Comparison of ENCODE assay signal across 11 cellular contexts in the genomic region with DNA sequence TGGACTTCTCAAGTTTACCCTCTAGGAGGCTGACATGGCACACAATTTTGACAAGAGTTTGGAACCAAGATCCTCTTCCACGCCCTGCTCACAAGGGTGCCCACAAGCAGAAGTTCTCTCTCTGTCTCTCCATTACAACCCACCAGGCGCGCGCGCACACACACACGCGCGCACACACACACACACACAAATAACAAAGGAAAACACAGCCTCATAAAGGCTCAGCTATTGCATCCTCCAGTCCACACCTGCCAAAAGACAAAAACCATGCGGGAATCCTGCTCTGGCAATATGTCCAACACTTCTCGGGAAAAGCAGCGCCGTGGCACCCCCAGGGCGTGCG. TPM values are rescaled to one million over a fixed set of nuclear protein-coding genes. Genes with fewer than 3 reads are reported as not detected.
DNase-seq lines count a peak whose midpoint lies in the region; ATAC-seq and TF ChIP-seq lines count a peak whose summit lies in the region.
"Had no signal": no experiment of that assay in that cellular context is flagged by ENCODE, and none has a peak within 500 bp of the region (broad histone marks: within the 10 kb centered on the region; RNA-seq: fewer than 3 reads in every experiment).

No MANE protein-coding gene starts in this region.

- H3K4me1 Mint-ChIP-seq in GM23338: peaks cover 11% of the 10 kb centered on the region
- H3K4me1 Mint-ChIP-seq in dendritic cell treated with granulocyte-macrophage colony-stimulating factor and Interleukin-4, amounts not matched to agents 40 ng/mL and 50 ng/mL, for 4 days (ENCODE audit: low read depth): peaks cover 6% of the 10 kb centered on the region
- H3K4me1 Mint-ChIP-seq in neural crest cell: peaks cover 7% of the 10 kb centered on the region
- H3K4me1 Mint-ChIP-seq: CD4-positive, CD25-positive, alpha-beta regulatory T cell; central memory CD8-positive, alpha-beta T cell had no signal

- H3K9me2 ChIP-seq in GM23338 (ENCODE audit: insufficient read depth): no peaks in the 10 kb centered on the region

- peaks cover 22% of the 10 kb centered on the region for H3K27me3 ChIP-seq in GM23338 (ENCODE audit: insufficient read depth)

- H3K27ac ChIP-seq in GM23338 (ENCODE audit: low read depth): no peak overlapping the region

- no peak overlapping the region for H3K27ac Mint-ChIP-seq in GM23338
- no peak overlapping the region for H3K27ac Mint-ChIP-seq in dendritic cell treated with granulocyte-macrophage colony-stimulating factor and Interleukin-4, amounts not matched to agents 40 ng/mL and 50 ng/mL, for 4 days
- H3K27ac Mint-ChIP-seq in neural crest cell (ENCODE audit: unreplicated experiment): no peak overlapping the region
- H3K27ac Mint-ChIP-seq: CD4-positive, CD25-positive, alpha-beta regulatory T cell had no signal

- intact Hi-C loops in dendritic cell treated with granulocyte-macrophage colony-stimulating factor and Interleukin-4, amounts not matched to agents 40 ng/mL and 50 ng/mL, for 4 days (cut with micrococcal nuclease): no loop called here
- intact Hi-C loops in cardiac septum (cut with DNase I): loop anchor here (10.0 kb wide), 1 partner anchor 57 kb away; no protein-coding TSS in a partner anchor

- peak overlapping the region; percentile 99 for H2AFZ ChIP-seq in GM23338

- H3K27me3 Mint-ChIP-seq in GM23338 (ENCODE audit: insufficient read depth, low read depth, poor library complexity) (peaks cover 11% of the 10 kb centered on the region), neural crest cell (ENCODE audit: low read depth) (peaks cover 49% of the 10 kb centered on the region)
- H3K27me3 Mint-ChIP-seq in dendritic cell treated with granulocyte-macrophage colony-stimulating factor and Interleukin-4, amounts not matched to agents 40 ng/mL and 50 ng/mL, for 4 days: peaks cover 53% of the 10 kb centered on the region

- H3K36me3 Mint-ChIP-seq in GM23338 (ENCODE audit: low read depth) (no peaks in the 10 kb centered on the region), neural crest cell (ENCODE audit: low read depth) (no peaks in the 10 kb centered on the region)
- no peaks in the 10 kb centered on the region for H3K36me3 Mint-ChIP-seq in dendritic cell treated with granulocyte-macrophage colony-stimulating factor and Interleukin-4, amounts not matched to agents 40 ng/mL and 50 ng/mL, for 4 days (ENCODE audit: low read depth)
- H3K36me3 Mint-ChIP-seq: CD4-positive, CD25-positive, alpha-beta regulatory T cell had no signal

- H4K20me1 ChIP-seq in GM23338 (replicated peaks; ENCODE audit: insufficient read depth): no peaks in the 10 kb centered on the region; the same call in 1 of the 2 replicates

- TF ChIP-seq CTCF in GM23338 (conservative IDR thresholded peaks at IDR 0.05; ENCODE audit: low read depth in 2 of 2) (no peak), neural crest cell (conservative IDR thresholded peaks at IDR 0.05) (no peak)

- no peak for ATAC-seq in GM23338

- DNase-seq in GM23338 (ENCODE audit: low spot score) (peak; percentile 6), NCI-H345 treated with DMSO at 0.1 percent for 48 hours (lab: John Stamatoyannopoulos, UW; ENCODE audit: unreplicated experiment) (peak; percentile 75), neural crest cell (ENCODE audit: low read depth, low spot score) (no peak), CD1c-positive myeloid dendritic cell (ENCODE audit: extremely low spot score) (no peak), NOMO-1 (lab: John Stamatoyannopoulos, UW; ENCODE audit: unreplicated experiment in 2 of 2) (no peak), cardiac septum (ENCODE audit: low spot score) (no peak)
- DNase-seq in activated effector memory CD4-positive, alpha-beta T cell treated with Interleukin-2 at 50 U/mL for 16 hours: no peak
- DNase-seq: CD4-positive, CD25-positive, alpha-beta regulatory T cell had no signal

- H3F3A ChIP-seq in GM23338 (replicated peaks; ENCODE audit: low read depth): no peaks in the 10 kb centered on the region; the same call in 1 of the 2 replicates

- H3K9me3 Mint-ChIP-seq in GM23338 (no peaks in the 10 kb centered on the region), neural crest cell (no peaks in the 10 kb centered on the region)
- peaks cover 15% of the 10 kb centered on the region for H3K9me3 Mint-ChIP-seq in dendritic cell treated with granulocyte-macrophage colony-stimulating factor and Interleukin-4, amounts not matched to agents 40 ng/mL and 50 ng/mL, for 4 days

- H3K36me3 ChIP-seq in GM23338 (ENCODE audit: insufficient read depth): no peaks in the 10 kb centered on the region

- H3K4me1 ChIP-seq in GM23338 (ENCODE audit: insufficient read depth): peaks cover 13% of the 10 kb centered on the region; the same call in 1 of the 2 replicates

- H3K4me3 ChIP-seq in GM23338: peak overlapping the region; percentile 80

- H3K79me2 ChIP-seq in GM23338 (replicated peaks; ENCODE audit: insufficient read depth): no peaks in the 10 kb centered on the region

- peak overlapping the region; percentile 96 for H3K4me2 ChIP-seq in GM23338

- peak overlapping the region; percentile 78 for H3K4me3 Mint-ChIP-seq in GM23338
- H3K4me3 Mint-ChIP-seq in dendritic cell treated with granulocyte-macrophage colony-stimulating factor and Interleukin-4, amounts not matched to agents 40 ng/mL and 50 ng/mL, for 4 days: peak overlapping the region; percentile 57
- peak overlapping the region; percentile 86 for H3K4me3 Mint-ChIP-seq in neural crest cell
- H3K4me3 Mint-ChIP-seq: CD4-positive, CD25-positive, alpha-beta regulatory T cell; central memory CD8-positive, alpha-beta T cell had no signal

TF ChIP-seq in GM23338, 12 proteins besides CTCF, POLR2A, EP300 and RAD21 (continues in another document):
- TF ChIP-seq STAT1 (IDR thresholded peaks at IDR 0.05; ENCODE audit: unreplicated experiment): no peak
- no peak for TF ChIP-seq CREB1 (CRISPR knock-in tag; IDR thresholded peaks at IDR 0.05; ENCODE audit: low read depth)
- TF ChIP-seq JUNB (IDR thresholded peaks at IDR 0.05; ENCODE audit: unreplicated experiment): no peak
- TF ChIP-seq NANOG (IDR thresholded peaks at IDR 0.05; ENCODE audit: borderline replicate concordance): no peak
- no peak for TF ChIP-seq ZNF114 (CRISPR knock-in tag; IDR thresholded peaks at IDR 0.05)
- TF ChIP-seq EZH2phosphoT487 (IDR thresholded peaks at IDR 0.05; ENCODE audit: unreplicated experiment): no peak
- no peak for TF ChIP-seq ZNF331 (CRISPR knock-in tag; IDR thresholded peaks at IDR 0.05; ENCODE audit: low read depth)
- no peak for TF ChIP-seq POLR2AphosphoS5 (IDR thresholded peaks at IDR 0.05; ENCODE audit: low read depth)
- TF ChIP-seq EZH2 (IDR thresholded peaks at IDR 0.05; ENCODE audit: low read depth, unreplicated experiment): no peak
- TF ChIP-seq, protein P1, sequence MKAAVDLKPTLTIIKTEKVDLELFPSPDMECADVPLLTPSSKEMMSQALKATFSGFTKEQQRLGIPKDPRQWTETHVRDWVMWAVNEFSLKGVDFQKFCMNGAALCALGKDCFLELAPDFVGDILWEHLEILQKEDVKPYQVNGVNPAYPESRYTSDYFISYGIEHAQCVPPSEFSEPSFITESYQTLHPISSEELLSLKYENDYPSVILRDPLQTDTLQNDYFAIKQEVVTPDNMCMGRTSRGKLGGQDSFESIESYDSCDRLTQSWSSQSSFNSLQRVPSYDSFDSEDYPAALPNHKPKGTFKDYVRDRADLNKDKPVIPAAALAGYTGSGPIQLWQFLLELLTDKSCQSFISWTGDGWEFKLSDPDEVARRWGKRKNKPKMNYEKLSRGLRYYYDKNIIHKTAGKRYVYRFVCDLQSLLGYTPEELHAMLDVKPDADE (IDR thresholded peaks at IDR 0.05): no peak
- TF ChIP-seq, protein P2, sequence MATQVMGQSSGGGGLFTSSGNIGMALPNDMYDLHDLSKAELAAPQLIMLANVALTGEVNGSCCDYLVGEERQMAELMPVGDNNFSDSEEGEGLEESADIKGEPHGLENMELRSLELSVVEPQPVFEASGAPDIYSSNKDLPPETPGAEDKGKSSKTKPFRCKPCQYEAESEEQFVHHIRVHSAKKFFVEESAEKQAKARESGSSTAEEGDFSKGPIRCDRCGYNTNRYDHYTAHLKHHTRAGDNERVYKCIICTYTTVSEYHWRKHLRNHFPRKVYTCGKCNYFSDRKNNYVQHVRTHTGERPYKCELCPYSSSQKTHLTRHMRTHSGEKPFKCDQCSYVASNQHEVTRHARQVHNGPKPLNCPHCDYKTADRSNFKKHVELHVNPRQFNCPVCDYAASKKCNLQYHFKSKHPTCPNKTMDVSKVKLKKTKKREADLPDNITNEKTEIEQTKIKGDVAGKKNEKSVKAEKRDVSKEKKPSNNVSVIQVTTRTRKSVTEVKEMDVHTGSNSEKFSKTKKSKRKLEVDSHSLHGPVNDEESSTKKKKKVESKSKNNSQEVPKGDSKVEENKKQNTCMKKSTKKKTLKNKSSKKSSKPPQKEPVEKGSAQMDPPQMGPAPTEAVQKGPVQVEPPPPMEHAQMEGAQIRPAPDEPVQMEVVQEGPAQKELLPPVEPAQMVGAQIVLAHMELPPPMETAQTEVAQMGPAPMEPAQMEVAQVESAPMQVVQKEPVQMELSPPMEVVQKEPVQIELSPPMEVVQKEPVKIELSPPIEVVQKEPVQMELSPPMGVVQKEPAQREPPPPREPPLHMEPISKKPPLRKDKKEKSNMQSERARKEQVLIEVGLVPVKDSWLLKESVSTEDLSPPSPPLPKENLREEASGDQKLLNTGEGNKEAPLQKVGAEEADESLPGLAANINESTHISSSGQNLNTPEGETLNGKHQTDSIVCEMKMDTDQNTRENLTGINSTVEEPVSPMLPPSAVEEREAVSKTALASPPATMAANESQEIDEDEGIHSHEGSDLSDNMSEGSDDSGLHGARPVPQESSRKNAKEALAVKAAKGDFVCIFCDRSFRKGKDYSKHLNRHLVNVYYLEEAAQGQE (IDR thresholded peaks at IDR 0.05; ENCODE audit: unreplicated experiment): no peak

RNA-seq across cellular contexts. Expression of a gene that starts 0.9 kb away (rescaled TPM):
- total RNA-seq in GM23338 (2014; rRNA removed; shearing (Covaris generic)): 1.1 and 1.2 TPM in 2 replicates
- 0.50 and 0.57 TPM in 2 replicates for polyA plus RNA-seq in GM23338 (2016; fragmentation: Nextera tagmentation; extraction: Ambion mirVana)
- total RNA-seq in neural crest cell (1.8 and 2.0 TPM in 2 replicates), cardiac septum (not detected)
- total RNA-seq: activated CD8-positive, alpha-beta memory T cell treated with anti-CD3 and anti-CD28 coated beads for 36 hours; CD4-positive, CD25-positive, alpha-beta regulatory T cell had no signal
- polyA plus RNA-seq: CD4-positive, CD25-positive, alpha-beta regulatory T cell had no signal

Comparison
In these comparisons a context has a peak if more than half of its experiments do, and no peak if none do; other contexts are left out.
1. DNase-seq: peak in GM23338 (single experiment) and NCI-H345 treated with DMSO at 0.1 percent for 48 hours (single experiment); none in neural crest cell (single experiment), CD1c-positive myeloid dendritic cell (single experiment), activated effector memory CD4-positive, alpha-beta T cell treated with Interleukin-2 at 50 U/mL for 16 hours (single experiment), NOMO-1 (0 of 2) and cardiac septum (single experiment).
2. Peak in every context shown above with its lines, with median percentiles within 50 percentile points of each other: H3K4me3 Mint-ChIP-seq.